1 cellular context compared by ENCODE assay signal in the genomic region with DNA sequence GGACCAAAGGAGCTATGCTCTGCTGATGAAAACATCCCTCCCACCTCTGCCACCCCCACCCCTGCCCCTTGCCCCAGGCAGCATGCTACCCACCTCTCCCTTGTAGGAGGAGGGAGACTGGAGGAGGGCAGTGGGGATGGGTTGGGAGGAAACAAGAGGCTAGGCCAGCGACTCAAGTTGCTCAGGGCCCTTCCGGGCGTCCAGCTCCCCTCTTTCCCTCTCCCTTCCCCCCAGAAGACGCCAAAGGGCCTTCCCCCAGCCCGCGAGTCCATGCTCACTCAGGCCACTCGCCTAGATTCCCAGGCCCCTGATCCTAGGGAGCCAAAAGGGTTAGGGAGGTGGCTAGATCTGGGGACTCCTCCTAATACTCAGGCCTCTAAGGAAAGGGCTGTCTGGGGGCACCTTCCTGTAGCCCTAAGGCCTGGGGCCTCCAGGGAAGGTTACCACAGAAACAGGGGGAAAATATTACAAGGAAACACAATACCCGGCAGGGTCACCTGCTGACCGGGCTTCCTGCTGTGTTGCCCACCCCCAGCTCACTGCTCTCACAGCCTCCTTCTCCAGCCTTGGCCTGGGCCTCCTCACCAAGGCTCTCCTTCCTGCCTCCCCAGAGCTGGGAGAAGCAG.
TF ChIP-seq lines count a peak whose summit lies in the region.

No MANE protein-coding gene starts in this region.

TF ChIP-seq in GM23338, 12 proteins besides CTCF, POLR2A, EP300 and RAD21:
- TF ChIP-seq ZNF462 (CRISPR knock-in tag; IDR thresholded peaks at IDR 0.05) (no peak), NANOG (IDR thresholded peaks at IDR 0.05; ENCODE audit: borderline replicate concordance) (no peak), POLR2AphosphoS5 (IDR thresholded peaks at IDR 0.05; ENCODE audit: low read depth) (no peak), JUNB (IDR thresholded peaks at IDR 0.05; ENCODE audit: unreplicated experiment) (no peak), ZNF114 (CRISPR knock-in tag; IDR thresholded peaks at IDR 0.05) (no peak), REST (IDR thresholded peaks at IDR 0.05; ENCODE audit: unreplicated experiment) (no peak), CREB1 (CRISPR knock-in tag; IDR thresholded peaks at IDR 0.05; ENCODE audit: low read depth) (no peak), ZNF331 (CRISPR knock-in tag; IDR thresholded peaks at IDR 0.05; ENCODE audit: low read depth) (no peak), EZH2 (IDR thresholded peaks at IDR 0.05; ENCODE audit: low read depth, unreplicated experiment) (no peak), STAT1 (IDR thresholded peaks at IDR 0.05; ENCODE audit: unreplicated experiment) (no peak), EZH2phosphoT487 (IDR thresholded peaks at IDR 0.05; ENCODE audit: unreplicated experiment) (no peak)
- TF ChIP-seq, protein P1, sequence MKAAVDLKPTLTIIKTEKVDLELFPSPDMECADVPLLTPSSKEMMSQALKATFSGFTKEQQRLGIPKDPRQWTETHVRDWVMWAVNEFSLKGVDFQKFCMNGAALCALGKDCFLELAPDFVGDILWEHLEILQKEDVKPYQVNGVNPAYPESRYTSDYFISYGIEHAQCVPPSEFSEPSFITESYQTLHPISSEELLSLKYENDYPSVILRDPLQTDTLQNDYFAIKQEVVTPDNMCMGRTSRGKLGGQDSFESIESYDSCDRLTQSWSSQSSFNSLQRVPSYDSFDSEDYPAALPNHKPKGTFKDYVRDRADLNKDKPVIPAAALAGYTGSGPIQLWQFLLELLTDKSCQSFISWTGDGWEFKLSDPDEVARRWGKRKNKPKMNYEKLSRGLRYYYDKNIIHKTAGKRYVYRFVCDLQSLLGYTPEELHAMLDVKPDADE (IDR thresholded peaks at IDR 0.05): no peak
